In the genomic region with DNA sequence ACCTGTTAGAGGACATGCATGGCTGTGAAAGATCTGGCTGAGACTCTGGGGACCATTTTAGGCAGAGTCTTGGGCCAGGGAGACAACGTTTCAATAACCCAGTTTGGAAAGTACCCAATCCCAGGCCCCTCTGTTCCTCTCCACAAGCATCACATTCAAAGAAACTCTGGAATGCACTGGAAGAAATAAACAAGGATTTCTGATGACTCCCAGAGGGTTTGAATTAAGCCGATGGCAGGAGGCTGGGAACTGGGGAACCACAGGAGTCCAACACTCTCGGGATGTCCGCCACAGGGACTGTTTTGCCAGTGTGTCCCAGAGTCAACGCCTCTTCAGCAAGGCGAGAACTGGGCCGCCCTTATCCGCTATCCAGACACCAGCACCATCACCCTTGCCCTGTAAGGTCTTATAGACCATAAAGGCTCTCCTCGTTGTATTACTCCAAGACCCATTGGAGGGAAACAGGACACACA, we compare ENCODE assay signal across 9 cellular contexts. TPM values are rescaled to one million over a fixed set of nuclear protein-coding genes. Genes with fewer than 3 reads are reported as not detected.
A peak's percentile ranks its signal among the peaks of the same experiment; 100 is the strongest.
DNase-seq lines count a peak whose midpoint lies in the region; ATAC-seq and TF ChIP-seq lines count a peak whose summit lies in the region.
"Had no signal": no experiment of that assay in that cellular context is flagged by ENCODE, and none has a peak within 500 bp of the region (broad histone marks: within the 10 kb centered on the region; RNA-seq: fewer than 3 reads in every experiment).

No MANE protein-coding gene starts in this region.

- peak overlapping the region; percentile 86 for H2AFZ ChIP-seq in GM23248

- WGBS in GM23248 (ENCODE audit: low coverage in 1 of 2, low lambda C conversion rate in 2 of 2, missing lambda C conversion rate in 2 of 2), 2 experiments, result 0 to 2% methylated on average over 9 of the region's 9 CpGs

- no peak for TF ChIP-seq CTCF in gastrocnemius medialis (IDR thresholded peaks at IDR 0.05 in 4 of 5, conservative IDR thresholded peaks at IDR 0.05 in 1 of 5)

- H3F3A ChIP-seq in GM23248 (ENCODE audit: insufficient read depth), result peaks cover 28% of the 10 kb centered on the region

- H3K27me3 ChIP-seq in GM23248 (replicated peaks; ENCODE audit: insufficient read depth) (no peaks in the 10 kb centered on the region), iPS-15b (ENCODE audit: control insufficient read depth, insufficient read depth, low read length) (peaks cover 85% of the 10 kb centered on the region), gastrocnemius medialis (no peaks in the 10 kb centered on the region)

- no peaks in the 10 kb centered on the region for H4K20me1 ChIP-seq in GM23248 (ENCODE audit: insufficient read depth)

- H3K4me1 ChIP-seq in GM23248 (ENCODE audit: insufficient read depth), result peaks cover 24% of the 10 kb centered on the region
- H3K4me1 ChIP-seq in iPS-15b (ENCODE audit: control insufficient read depth, insufficient read depth, low read length), result peaks cover 3% of the 10 kb centered on the region
- H3K4me1 ChIP-seq in gastrocnemius medialis, result peaks cover 44 to 45% of the 10 kb centered on the region in 2 donors

- peak overlapping the region; percentile 93 for H3K9ac ChIP-seq in GM23248
- H3K9ac ChIP-seq in iPS-15b (ENCODE audit: low read depth, low read length), result no peak overlapping the region

- DNase-seq in GM23248, result peak; percentile 60
- DNase-seq in astrocyte of the hippocampus (ENCODE audit: low read depth, low spot score), result peak; percentile 66
- peak; percentile 16 to 45 for DNase-seq in gastrocnemius medialis
- no peak for DNase-seq in activated CD8-positive, alpha-beta memory T cell treated with anti-CD3 and anti-CD28 coated beads, Interleukin-2, amount 50 U/mL, for 48 hours
- no peak for DNase-seq in activated CD4-positive, alpha-beta T cell treated with anti-CD3 and anti-CD28 coated beads for 4 hours
- no peak for DNase-seq in GM19238 (ENCODE audit: insufficient read length, low spot score)
- DNase-seq: effector CD8-positive, alpha-beta T cell had no signal

- in situ Hi-C loops in GM23248 (cut with MboI), result loop anchor here (10.0 kb wide), 2 partner anchors 113 to 143 kb away; no protein-coding TSS in a partner anchor
- in situ Hi-C loops in gastrocnemius medialis (cut with MboI; ENCODE audit: low sequenced_read_pairs in 4 of 4), result loop anchor here in 3 of 4 donors (25.0 kb wide), 1 partner anchor 150 kb away; no protein-coding TSS in a partner anchor

- H3K9me2 ChIP-seq in GM23248 (ENCODE audit: insufficient read depth), result no peaks in the 10 kb centered on the region

- no peaks in the 10 kb centered on the region for H3K9me3 ChIP-seq in GM23248 (ENCODE audit: low read depth)
- no peaks in the 10 kb centered on the region for H3K9me3 ChIP-seq in iPS-15b (ENCODE audit: control insufficient read depth, insufficient read depth, low read length)
- no peaks in the 10 kb centered on the region for H3K9me3 ChIP-seq in gastrocnemius medialis

- peak; percentile 7 to 20 for ATAC-seq in gastrocnemius medialis
- no peak for ATAC-seq in HG03196 (IDR thresholded peaks at IDR 0.05; ENCODE audit: unreplicated experiment)

- H3K36me3 ChIP-seq in GM23248 (ENCODE audit: low read depth) (peaks cover 2% of the 10 kb centered on the region; the same call in 1 of the 2 replicates), iPS-15b (ENCODE audit: control insufficient read depth, insufficient read depth, low read length) (no peaks in the 10 kb centered on the region), gastrocnemius medialis (peaks cover 0 to 16% of the 10 kb centered on the region in 2 donors)

- peak overlapping the region; percentile 99 for H3K4me2 ChIP-seq in GM23248 (ENCODE audit: unreplicated experiment)

- intact Hi-C loops in gastrocnemius medialis (cut with DNase I; ENCODE audit: low total_unique reads), result loop anchor here (1.0 to 5.0 kb wide), 7 partner anchors 45 to 240 kb away; no protein-coding TSS in a partner anchor

- H3K27ac ChIP-seq in GM23248, result peak overlapping the region; percentile 90
- H3K27ac ChIP-seq in gastrocnemius medialis, result peak overlapping the region; percentile 94 to 98 (median 96)

- no peak for TF ChIP-seq POLR2A in gastrocnemius medialis (IDR thresholded peaks at IDR 0.05)

- H3K4me3 ChIP-seq in GM23248 (peak overlapping the region; percentile 94), iPS-15b (ENCODE audit: low read depth, low read length) (peak overlapping the region; percentile 90), gastrocnemius medialis (peak overlapping the region; percentile 78 to 97 (median 85))

- peaks cover 39% of the 10 kb centered on the region for H3K79me2 ChIP-seq in GM23248 (ENCODE audit: insufficient read depth)

RNA-seq across cellular contexts. Expression of a gene that starts 3.3 kb away (rescaled TPM):
- 45.0 and 67.2 TPM in 2 replicates for total RNA-seq in GM23248 (2014; rRNA removed; shearing (Covaris generic))
- 124 and 126 TPM in 2 replicates for polyA plus RNA-seq in GM23248 (2016; fragmentation: Nextera tagmentation; extraction: Ambion mirVana)
- 100 to 1,000 TPM in 1 of 4 donors, 10 to 100 TPM in 3; 75.5 to 227 (median 83.2) TPM for total RNA-seq in gastrocnemius medialis

Comparison
In these comparisons a context has a peak if more than half of its experiments do, and no peak if none do; other contexts are left out.
1. DNase-seq: peak in GM23248 (single experiment), astrocyte of the hippocampus (single experiment) and gastrocnemius medialis (2 of 2); none in activated CD8-positive, alpha-beta memory T cell treated with anti-CD3 and anti-CD28 coated beads, Interleukin-2, amount 50 U/mL, for 48 hours (single experiment), activated CD4-positive, alpha-beta T cell treated with anti-CD3 and anti-CD28 coated beads for 4 hours (0 of 2) and GM19238 (single experiment).
2. Peak in every context shown above with its lines, with median percentiles within 50 percentile points of each other: H3K4me3 ChIP-seq.